Comparison of ENCODE assay signal across 1 cellular context in the genomic region with DNA sequence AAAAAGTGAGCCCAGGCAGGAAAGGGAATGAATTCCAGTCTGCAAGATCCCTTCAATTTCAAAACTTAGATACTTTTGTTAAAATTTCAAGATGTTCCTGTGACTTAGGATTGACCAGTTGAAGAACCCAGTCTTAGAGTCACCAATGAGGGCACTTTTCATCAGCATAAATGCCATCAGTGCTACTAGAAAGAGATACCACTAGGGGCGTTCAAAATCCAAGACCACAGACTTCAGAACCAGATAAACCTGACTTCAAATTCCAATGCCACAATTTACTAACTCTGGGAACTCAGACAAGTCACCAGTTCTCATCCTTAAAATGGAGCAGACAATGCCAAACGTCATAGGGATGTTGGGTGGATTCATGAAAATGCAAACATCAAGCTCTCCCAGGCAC.
TF ChIP-seq lines count a peak whose summit lies in the region.

No MANE protein-coding gene starts in this region.

TF ChIP-seq in WTC11, 78 proteins besides CTCF, POLR2A, EP300 and RAD21 (continued from another document):
- TF ChIP-seq, protein P1, sequence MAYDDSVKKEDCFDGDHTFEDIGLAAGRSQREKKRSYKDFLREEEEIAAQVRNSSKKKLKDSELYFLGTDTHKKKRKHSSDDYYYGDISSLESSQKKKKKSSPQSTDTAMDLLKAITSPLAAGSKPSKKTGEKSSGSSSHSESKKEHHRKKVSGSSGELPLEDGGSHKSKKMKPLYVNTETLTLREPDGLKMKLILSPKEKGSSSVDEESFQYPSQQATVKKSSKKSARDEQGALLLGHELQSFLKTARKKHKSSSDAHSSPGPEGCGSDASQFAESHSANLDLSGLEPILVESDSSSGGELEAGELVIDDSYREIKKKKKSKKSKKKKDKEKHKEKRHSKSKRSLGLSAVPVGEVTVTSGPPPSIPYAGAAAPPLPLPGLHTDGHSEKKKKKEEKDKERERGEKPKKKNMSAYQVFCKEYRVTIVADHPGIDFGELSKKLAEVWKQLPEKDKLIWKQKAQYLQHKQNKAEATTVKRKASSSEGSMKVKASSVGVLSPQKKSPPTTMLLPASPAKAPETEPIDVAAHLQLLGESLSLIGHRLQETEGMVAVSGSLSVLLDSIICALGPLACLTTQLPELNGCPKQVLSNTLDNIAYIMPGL (CRISPR knock-in tag; IDR thresholded peaks at IDR 0.05), result no peak
- no peak for TF ChIP-seq ZNF423 (CRISPR knock-in tag; IDR thresholded peaks at IDR 0.05)
- TF ChIP-seq, protein P2, sequence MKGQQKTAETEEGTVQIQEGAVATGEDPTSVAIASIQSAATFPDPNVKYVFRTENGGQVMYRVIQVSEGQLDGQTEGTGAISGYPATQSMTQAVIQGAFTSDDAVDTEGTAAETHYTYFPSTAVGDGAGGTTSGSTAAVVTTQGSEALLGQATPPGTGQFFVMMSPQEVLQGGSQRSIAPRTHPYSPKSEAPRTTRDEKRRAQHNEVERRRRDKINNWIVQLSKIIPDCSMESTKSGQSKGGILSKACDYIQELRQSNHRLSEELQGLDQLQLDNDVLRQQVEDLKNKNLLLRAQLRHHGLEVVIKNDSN (CRISPR knock-in tag; IDR thresholded peaks at IDR 0.05), result no peak
- TF ChIP-seq ZNF317 (CRISPR knock-in tag; IDR thresholded peaks at IDR 0.05; ENCODE audit: borderline replicate concordance, low read depth), result no peak
- no peak for TF ChIP-seq NR2C2 (CRISPR knock-in tag; IDR thresholded peaks at IDR 0.05)
- TF ChIP-seq, protein P3, sequence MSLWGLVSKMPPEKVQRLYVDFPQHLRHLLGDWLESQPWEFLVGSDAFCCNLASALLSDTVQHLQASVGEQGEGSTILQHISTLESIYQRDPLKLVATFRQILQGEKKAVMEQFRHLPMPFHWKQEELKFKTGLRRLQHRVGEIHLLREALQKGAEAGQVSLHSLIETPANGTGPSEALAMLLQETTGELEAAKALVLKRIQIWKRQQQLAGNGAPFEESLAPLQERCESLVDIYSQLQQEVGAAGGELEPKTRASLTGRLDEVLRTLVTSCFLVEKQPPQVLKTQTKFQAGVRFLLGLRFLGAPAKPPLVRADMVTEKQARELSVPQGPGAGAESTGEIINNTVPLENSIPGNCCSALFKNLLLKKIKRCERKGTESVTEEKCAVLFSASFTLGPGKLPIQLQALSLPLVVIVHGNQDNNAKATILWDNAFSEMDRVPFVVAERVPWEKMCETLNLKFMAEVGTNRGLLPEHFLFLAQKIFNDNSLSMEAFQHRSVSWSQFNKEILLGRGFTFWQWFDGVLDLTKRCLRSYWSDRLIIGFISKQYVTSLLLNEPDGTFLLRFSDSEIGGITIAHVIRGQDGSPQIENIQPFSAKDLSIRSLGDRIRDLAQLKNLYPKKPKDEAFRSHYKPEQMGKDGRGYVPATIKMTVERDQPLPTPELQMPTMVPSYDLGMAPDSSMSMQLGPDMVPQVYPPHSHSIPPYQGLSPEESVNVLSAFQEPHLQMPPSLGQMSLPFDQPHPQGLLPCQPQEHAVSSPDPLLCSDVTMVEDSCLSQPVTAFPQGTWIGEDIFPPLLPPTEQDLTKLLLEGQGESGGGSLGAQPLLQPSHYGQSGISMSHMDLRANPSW (CRISPR knock-in tag; conservative IDR thresholded peaks at IDR 0.05; ENCODE audit: low read depth), result no peak
- TF ChIP-seq ZNF232 (CRISPR knock-in tag; IDR thresholded peaks at IDR 0.05), result no peak
